Comparison of ENCODE assay signal across 15 cellular contexts in the genomic region with DNA sequence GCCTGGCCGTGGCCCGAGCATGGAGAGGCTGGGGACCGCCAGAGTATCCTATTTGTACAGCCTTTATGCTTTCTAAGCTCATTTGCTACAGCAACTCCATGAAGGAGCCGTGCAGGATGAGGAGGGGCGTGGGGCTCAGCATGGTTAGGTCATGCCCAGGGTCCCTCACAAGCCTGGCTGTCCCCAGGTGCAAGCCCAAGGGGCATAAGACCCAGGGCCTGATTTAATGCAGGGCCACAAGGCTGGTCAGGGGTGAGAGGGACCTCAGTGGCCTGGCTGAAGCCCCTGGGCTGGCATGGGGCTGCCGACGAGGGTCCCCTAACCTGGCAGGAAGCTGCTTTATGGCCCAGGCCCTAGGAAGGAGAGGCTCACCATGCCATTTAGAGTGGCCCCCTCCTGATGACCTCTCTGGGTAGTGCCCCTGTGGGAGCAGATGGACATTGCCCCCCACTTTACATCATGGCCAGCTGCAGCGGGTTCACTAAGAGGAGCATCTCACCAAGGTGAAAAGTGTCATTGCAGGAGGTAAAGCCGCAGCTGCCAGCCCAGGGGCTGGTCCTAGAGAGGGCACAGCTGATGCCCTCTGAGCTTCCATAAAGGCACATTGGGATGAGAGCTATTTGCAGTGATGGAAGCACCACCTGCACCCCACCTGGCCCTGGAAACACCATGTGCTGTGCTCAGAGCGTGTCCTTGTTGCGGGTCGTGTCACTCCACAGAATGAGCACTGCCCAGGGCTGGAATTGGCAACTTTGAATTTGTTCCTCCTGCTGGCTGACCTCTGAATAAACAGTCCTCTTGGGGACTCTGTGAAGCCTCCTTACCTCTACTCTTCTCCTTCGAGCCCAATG.
"Had no signal": no experiment of that assay in that cellular context is flagged by ENCODE, and none has a peak within 500 bp of the region (broad histone marks: within the 10 kb centered on the region; RNA-seq: fewer than 3 reads in every experiment).

No MANE protein-coding gene starts in this region.

- H3K9me3 Mint-ChIP-seq: activated naive CD4-positive, alpha-beta T cell treated with anti-CD3 and anti-CD28 coated beads, Interleukin-2, amount 10 ng/mL, durations not matched to agents 7 days and 5 days; activated T-helper 17 cell treated with anti-CD3 and anti-CD28 coated beads, Interleukin-2, amount 50 U/mL, for 72 hours; dendritic cell treated with granulocyte-macrophage colony-stimulating factor and Interleukin-4, amounts not matched to agents 40 ng/mL and 50 ng/mL, for 4 days; nephron; stimulated activated effector memory CD8-positive, alpha-beta T cell treated with anti-CD3 and anti-CD28 coated beads, Interleukin-12 subunit alpha, Interleukin-12 subunit beta, amount 100 ng/mL, for 72 hours had no signal

- H3K27ac Mint-ChIP-seq: activated naive CD4-positive, alpha-beta T cell treated with anti-CD3 and anti-CD28 coated beads, Interleukin-2, amount 10 ng/mL, durations not matched to agents 7 days and 5 days; activated T-helper 17 cell treated with anti-CD3 and anti-CD28 coated beads, Interleukin-2, amount 50 U/mL, for 72 hours; dendritic cell treated with granulocyte-macrophage colony-stimulating factor and Interleukin-4, amounts not matched to agents 40 ng/mL and 50 ng/mL, for 4 days; nephron; stimulated activated effector memory CD8-positive, alpha-beta T cell treated with anti-CD3 and anti-CD28 coated beads, Interleukin-12 subunit alpha, Interleukin-12 subunit beta, amount 100 ng/mL, for 72 hours; T-helper 17 cell had no signal

- H3K27ac ChIP-seq: transverse colon had no signal

- H3K27me3 Mint-ChIP-seq: activated naive CD4-positive, alpha-beta T cell treated with anti-CD3 and anti-CD28 coated beads, Interleukin-2, amount 10 ng/mL, durations not matched to agents 7 days and 5 days; activated T-helper 17 cell treated with anti-CD3 and anti-CD28 coated beads, Interleukin-2, amount 50 U/mL, for 72 hours; dendritic cell treated with granulocyte-macrophage colony-stimulating factor and Interleukin-4, amounts not matched to agents 40 ng/mL and 50 ng/mL, for 4 days; T-helper 17 cell had no signal

- H3K4me3 ChIP-seq: transverse colon had no signal

- ATAC-seq: activated T-helper 17 cell treated with anti-CD3 and anti-CD28 coated beads, Interleukin-2, amount 50 U/mL, for 72 hours; stimulated activated effector memory CD8-positive, alpha-beta T cell treated with anti-CD3 and anti-CD28 coated beads, Interleukin-12 subunit alpha, Interleukin-12 subunit beta, amount 100 ng/mL, for 72 hours; T-helper 17 cell had no signal

- DNase-seq: activated CD4-positive, CD25-positive, alpha-beta regulatory T cell; activated naive CD4-positive, alpha-beta T cell treated with anti-CD3 and anti-CD28 coated beads, Interleukin-2, amount 10 ng/mL, durations not matched to agents 7 days and 5 days; central memory CD4-positive, alpha-beta T cell; erythroblast; hippocampal formation; mammary epithelial cell; SHP77 treated with DMSO at 0.1 percent for 48 hours; small intestine; substantia nigra; T-helper 17 cell; transverse colon had no signal

- H3K27me3 ChIP-seq: transverse colon had no signal

- H3K36me3 Mint-ChIP-seq: activated naive CD4-positive, alpha-beta T cell treated with anti-CD3 and anti-CD28 coated beads, Interleukin-2, amount 10 ng/mL, durations not matched to agents 7 days and 5 days; stimulated activated effector memory CD8-positive, alpha-beta T cell treated with anti-CD3 and anti-CD28 coated beads, Interleukin-12 subunit alpha, Interleukin-12 subunit beta, amount 100 ng/mL, for 72 hours had no signal

- H3K9me3 ChIP-seq: transverse colon had no signal

- H3K4me1 Mint-ChIP-seq: activated naive CD4-positive, alpha-beta T cell treated with anti-CD3 and anti-CD28 coated beads, Interleukin-2, amount 10 ng/mL, durations not matched to agents 7 days and 5 days; activated T-helper 17 cell treated with anti-CD3 and anti-CD28 coated beads, Interleukin-2, amount 50 U/mL, for 72 hours; stimulated activated effector memory CD8-positive, alpha-beta T cell treated with anti-CD3 and anti-CD28 coated beads, Interleukin-12 subunit alpha, Interleukin-12 subunit beta, amount 100 ng/mL, for 72 hours; T-helper 17 cell had no signal

- H3K4me3 Mint-ChIP-seq: activated naive CD4-positive, alpha-beta T cell treated with anti-CD3 and anti-CD28 coated beads, Interleukin-2, amount 10 ng/mL, durations not matched to agents 7 days and 5 days; activated T-helper 17 cell treated with anti-CD3 and anti-CD28 coated beads, Interleukin-2, amount 50 U/mL, for 72 hours; dendritic cell treated with granulocyte-macrophage colony-stimulating factor and Interleukin-4, amounts not matched to agents 40 ng/mL and 50 ng/mL, for 4 days; nephron; stimulated activated effector memory CD8-positive, alpha-beta T cell treated with anti-CD3 and anti-CD28 coated beads, Interleukin-12 subunit alpha, Interleukin-12 subunit beta, amount 100 ng/mL, for 72 hours; T-helper 17 cell had no signal

- H3K36me3 ChIP-seq: transverse colon had no signal
